Comparison of ENCODE assay signal across 13 cellular contexts in genomic region chr6:132190097-132190814, GRCh38.
DNase-seq lines count a peak whose midpoint lies in the region; ATAC-seq, FAIRE-seq and TF ChIP-seq lines count a peak whose summit lies in the region.
"Had no signal": no experiment of that assay in that cellular context is flagged by ENCODE, and none has a peak within 500 bp of the region (broad histone marks: within the 10 kb centered on the region; RNA-seq: fewer than 3 reads in every experiment).

No MANE protein-coding gene starts in this region.

- H3K27ac ChIP-seq in AG04450 (ENCODE audit: low read depth, low read length) (peak overlapping the region; percentile 39), caudate nucleus (ENCODE audit: low read depth, low read length) (no peak overlapping the region)
- H3K27ac ChIP-seq: neutrophil, testis had no signal

- no peaks in the 10 kb centered on the region for H3K36me3 Mint-ChIP-seq in activated CD8-positive, alpha-beta memory T cell treated with anti-CD3 and anti-CD28 coated beads, Interleukin-2, amount 10 ng/mL, durations not matched to agents 7 days and 5 days
- H3K36me3 Mint-ChIP-seq: CD4-positive, alpha-beta memory T cell had no signal

- no peaks in the 10 kb centered on the region for H3K27me3 Mint-ChIP-seq in activated CD8-positive, alpha-beta memory T cell treated with anti-CD3 and anti-CD28 coated beads, Interleukin-2, amount 10 ng/mL, durations not matched to agents 7 days and 5 days
- H3K27me3 Mint-ChIP-seq: CD4-positive, alpha-beta memory T cell had no signal

- FAIRE-seq in GM12892 (lab: Jason Lieb, UNC) = no peak

- H3K9me3 ChIP-seq in AG04450 (ENCODE audit: control insufficient read depth, insufficient read depth, low read length) = peaks cover 4% of the 10 kb centered on the region; the same call in 1 of the 2 replicates
- H3K9me3 ChIP-seq: neutrophil, testis had no signal

- TF ChIP-seq CTCF in AG04450 (IDR thresholded peaks at IDR 0.05; ENCODE audit: low read depth, low read length) (no peak), fibroblast of mammary gland (conservative IDR thresholded peaks at IDR 0.05; ENCODE audit: control insufficient read depth, insufficient read depth, low read depth, low read length) (no peak)

- no peak overlapping the region for H3K27ac Mint-ChIP-seq in activated CD8-positive, alpha-beta memory T cell treated with anti-CD3 and anti-CD28 coated beads, Interleukin-2, amount 10 ng/mL, durations not matched to agents 7 days and 5 days
- H3K27ac Mint-ChIP-seq: CD4-positive, alpha-beta memory T cell had no signal

- CTCF ChIA-PET in AG04450 (lab: Charles Lee) = no interaction called here
- CTCF ChIA-PET in activated CD8-positive, alpha-beta memory T cell treated with anti-CD3 and anti-CD28 coated beads, Interleukin-2, amount 10 ng/mL, durations not matched to agents 7 days and 5 days (lab: Charles Lee) = no interaction called here

- no peaks in the 10 kb centered on the region for H3K9me3 Mint-ChIP-seq in activated CD8-positive, alpha-beta memory T cell treated with anti-CD3 and anti-CD28 coated beads, Interleukin-2, amount 10 ng/mL, durations not matched to agents 7 days and 5 days (ENCODE audit: low read depth)
- H3K9me3 Mint-ChIP-seq: CD4-positive, alpha-beta memory T cell had no signal

- POLR2A ChIA-PET in AG04450 (lab: Yijun Ruan, JAX) = no interaction called here

- H3K4me3 Mint-ChIP-seq in activated CD8-positive, alpha-beta memory T cell treated with anti-CD3 and anti-CD28 coated beads, Interleukin-2, amount 10 ng/mL, durations not matched to agents 7 days and 5 days = no peak overlapping the region
- H3K4me3 Mint-ChIP-seq: CD4-positive, alpha-beta memory T cell had no signal

- H3K4me1 Mint-ChIP-seq in activated CD8-positive, alpha-beta memory T cell treated with anti-CD3 and anti-CD28 coated beads, Interleukin-2, amount 10 ng/mL, durations not matched to agents 7 days and 5 days = no peaks in the 10 kb centered on the region
- H3K4me1 Mint-ChIP-seq: CD4-positive, alpha-beta memory T cell had no signal

- TF ChIP-seq POLR2A in GM12892 (IDR thresholded peaks at IDR 0.05; ENCODE audit: low read depth, low read length) = no peak

- H3K27me3 ChIP-seq in AG04450 (ENCODE audit: control insufficient read depth, insufficient read depth, low read length) = no peaks in the 10 kb centered on the region
- H3K27me3 ChIP-seq: neutrophil, testis had no signal

- DNase-seq in AG04450 (ENCODE audit: low read depth, low spot score) = no peak
- DNase-seq in LHCN-M2 (ENCODE audit: low read depth) = peak; percentile 79
- peak; percentile 69 for DNase-seq in fibroblast of mammary gland (ENCODE audit: low read depth)
- no peak for DNase-seq in activated CD8-positive, alpha-beta memory T cell treated with anti-CD3 and anti-CD28 coated beads, Interleukin-2, amount 10 ng/mL, durations not matched to agents 7 days and 5 days
- DNase-seq in GM12892 (ENCODE audit: insufficient read length) = no peak
- no peak for DNase-seq in caudate nucleus (lab: John Stamatoyannopoulos, UW)
- DNase-seq in NCI-H1694 (lab: John Stamatoyannopoulos, UW) = no peak
- DNase-seq: activated CD4-positive, alpha-beta T cell treated with anti-CD3 and anti-CD28 coated beads, Interleukin-2, amount 50 U/mL, for 48 hours; CD4-positive, alpha-beta memory T cell; NCI-H2171 treated with DMSO at 0.1 percent for 48 hours; testis had no signal

- no peak overlapping the region for H3K4me3 ChIP-seq in AG04450 (ENCODE audit: low read depth, low read length)
- H3K4me3 ChIP-seq in fibroblast of mammary gland (ENCODE audit: control insufficient read depth, low read depth, low read length) = no peak overlapping the region
- H3K4me3 ChIP-seq: testis had no signal

- peak; percentile 74 for ATAC-seq in GM21529 (IDR thresholded peaks at IDR 0.05; ENCODE audit: unreplicated experiment)
- no peak for ATAC-seq in activated CD8-positive, alpha-beta memory T cell treated with anti-CD3 and anti-CD28 coated beads, Interleukin-2, amount 10 ng/mL, durations not matched to agents 7 days and 5 days

Comparison
In these comparisons a context has a peak if more than half of its experiments do, and no peak if none do; other contexts are left out.
1. DNase-seq: peak in LHCN-M2 (single experiment) and fibroblast of mammary gland (single experiment); none in AG04450 (single experiment), activated CD8-positive, alpha-beta memory T cell treated with anti-CD3 and anti-CD28 coated beads, Interleukin-2, amount 10 ng/mL, durations not matched to agents 7 days and 5 days (single experiment), GM12892 (single experiment), caudate nucleus (0 of 61) and NCI-H1694 (single experiment).